In genomic region chr15:52004806-52005205, GRCh38 we compare ENCODE assay signal across 24 cellular contexts.
"Had no signal": no experiment of that assay in that cellular context is flagged by ENCODE, and none has a peak within 500 bp of the region (broad histone marks: within the 10 kb centered on the region; RNA-seq: fewer than 3 reads in every experiment).

No MANE protein-coding gene starts in this region.

- H3K27ac ChIP-seq: body of pancreas, gastroesophageal sphincter, prostate gland, thoracic aorta, vagina, VCaP had no signal

- H3K36me3 Mint-ChIP-seq: type B pancreatic cell had no signal

- H3K9me3 ChIP-seq: body of pancreas, gastroesophageal sphincter, mucosa of descending colon, prostate gland, SK-N-SH, thoracic aorta, vagina had no signal

- H3K4me3 ChIP-seq: body of pancreas, gastroesophageal sphincter, mucosa of descending colon, prostate gland, thoracic aorta, vagina had no signal

- H3K36me3 ChIP-seq: gastroesophageal sphincter, prostate gland, thoracic aorta, vagina had no signal

- H3K4me1 ChIP-seq: gastroesophageal sphincter, prostate gland had no signal

- H3K27me3 Mint-ChIP-seq: activated naive CD8-positive, alpha-beta T cell treated with anti-CD3 and anti-CD28 coated beads, Interleukin-2, amount 50 U/mL, for 24 hours; type B pancreatic cell had no signal

- DNase-seq: activated CD4-positive, alpha-beta T cell treated with anti-CD3 and anti-CD28 coated beads, Interleukin-2, amount 50 U/mL, for 4 hours; activated CD4-positive, CD25-positive, alpha-beta regulatory T cell treated with anti-CD3 and anti-CD28 coated beads, Interleukin-2, amount 50 U/mL, for 72 hours; activated effector memory CD4-positive, alpha-beta T cell treated with anti-CD3 and anti-CD28 coated beads, Interleukin-2, amount 50 U/mL, for 16 hours; activated naive CD4-positive, alpha-beta T cell treated with anti-CD3 and anti-CD28 coated beads, Interleukin-2, amount 50 U/mL, for 16 hours; activated naive CD8-positive, alpha-beta T cell treated with anti-CD3 and anti-CD28 coated beads, Interleukin-2, amount 50 U/mL, for 24 hours; activated T-cell treated with anti-CD3 and anti-CD28 coated beads, Interleukin-2, amount 50 U/mL, for 4 hours; body of pancreas; caudate nucleus; effector CD4-positive, alpha-beta T cell; head of caudate nucleus; left cardiac atrium; mesendoderm; mucosa of descending colon; SK-N-SH; stimulated activated CD4-positive, alpha-beta T cell treated with anti-CD3 and anti-CD28 coated beads, Interleukin-2, amount 100 ng/mL, for 48 hours; stimulated activated CD8-positive, alpha-beta memory T cell treated with anti-CD3 and anti-CD28 coated beads, Interleukin-4, amount 100 ng/mL, for 48 hours; stimulated activated naive CD4-positive, alpha-beta T cell treated with Interleukin-2 at 50 U/mL for 16 hours had no signal

- H3K4me3 Mint-ChIP-seq: activated naive CD8-positive, alpha-beta T cell treated with anti-CD3 and anti-CD28 coated beads, Interleukin-2, amount 50 U/mL, for 24 hours; activated T-cell treated with anti-CD3 and anti-CD28 coated beads, Interleukin-2, amount 50 U/mL, for 4 hours; dendritic cell treated with granulocyte-macrophage colony-stimulating factor and Interleukin-4, amounts not matched to agents 40 ng/mL and 50 ng/mL, for 4 days; type B pancreatic cell had no signal

- H3K27me3 ChIP-seq: body of pancreas, gastroesophageal sphincter, vagina had no signal

- H3K27ac Mint-ChIP-seq: activated naive CD8-positive, alpha-beta T cell treated with anti-CD3 and anti-CD28 coated beads, Interleukin-2, amount 50 U/mL, for 24 hours; dendritic cell treated with granulocyte-macrophage colony-stimulating factor and Interleukin-4, amounts not matched to agents 40 ng/mL and 50 ng/mL, for 4 days; type B pancreatic cell had no signal

- ATAC-seq: activated naive CD8-positive, alpha-beta T cell treated with anti-CD3 and anti-CD28 coated beads, Interleukin-2, amount 50 U/mL, for 24 hours; activated T-cell treated with anti-CD3 and anti-CD28 coated beads, Interleukin-2, amount 50 U/mL, for 4 hours; body of pancreas; gastroesophageal sphincter; left cardiac atrium; mucosa of descending colon had no signal

- H3K9me3 Mint-ChIP-seq: activated naive CD8-positive, alpha-beta T cell treated with anti-CD3 and anti-CD28 coated beads, Interleukin-2, amount 50 U/mL, for 24 hours; activated T-cell treated with anti-CD3 and anti-CD28 coated beads, Interleukin-2, amount 50 U/mL, for 4 hours; dendritic cell treated with granulocyte-macrophage colony-stimulating factor and Interleukin-4, amounts not matched to agents 40 ng/mL and 50 ng/mL, for 4 days; type B pancreatic cell had no signal
